Comparison of ENCODE assay signal across 8 cellular contexts in the genomic region with DNA sequence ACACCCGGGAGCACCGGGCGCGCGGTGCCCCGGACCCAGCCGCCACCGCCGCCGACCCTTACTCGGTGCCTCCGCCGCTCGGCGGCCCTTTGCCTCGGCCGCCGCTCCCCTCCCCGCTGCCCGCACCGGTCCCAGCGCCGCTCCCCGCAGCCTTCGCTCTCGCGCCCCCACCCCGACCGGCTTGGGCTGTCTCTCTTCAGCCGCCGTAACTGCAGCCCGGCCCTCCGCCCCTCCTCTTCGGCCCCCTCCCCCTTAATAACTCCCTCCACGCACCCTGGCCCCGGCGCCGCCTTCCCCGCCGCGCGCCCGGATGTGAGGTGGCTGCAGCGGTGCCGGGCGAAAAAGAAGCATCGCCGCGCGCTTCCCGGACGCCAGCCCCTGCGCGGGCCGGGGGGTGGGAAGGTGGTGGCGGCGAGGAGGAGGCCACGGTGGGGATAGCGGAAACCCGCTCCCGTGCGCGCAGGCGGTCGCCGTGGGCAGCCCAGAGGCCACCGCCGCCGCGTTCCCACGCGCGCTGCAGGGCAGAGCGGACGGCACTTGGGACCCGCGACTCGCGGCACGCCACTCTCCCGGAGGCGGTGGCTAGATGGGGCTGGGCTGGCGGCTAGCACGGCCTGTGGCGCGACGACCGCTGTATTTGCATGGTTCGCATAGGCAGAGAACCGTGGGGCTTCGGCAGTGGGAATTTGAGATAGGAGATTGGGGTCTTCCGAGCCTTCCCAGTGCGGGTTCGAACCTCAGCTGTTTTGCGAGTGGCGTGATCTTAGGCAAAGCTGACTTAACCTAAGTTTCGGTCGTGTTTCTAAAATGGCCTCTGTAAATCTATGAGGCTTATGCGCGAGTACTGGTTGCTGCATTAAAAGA.
DNase-seq lines count a peak whose midpoint lies in the region; ATAC-seq lines count a peak whose summit lies in the region.

A gene with protein sequence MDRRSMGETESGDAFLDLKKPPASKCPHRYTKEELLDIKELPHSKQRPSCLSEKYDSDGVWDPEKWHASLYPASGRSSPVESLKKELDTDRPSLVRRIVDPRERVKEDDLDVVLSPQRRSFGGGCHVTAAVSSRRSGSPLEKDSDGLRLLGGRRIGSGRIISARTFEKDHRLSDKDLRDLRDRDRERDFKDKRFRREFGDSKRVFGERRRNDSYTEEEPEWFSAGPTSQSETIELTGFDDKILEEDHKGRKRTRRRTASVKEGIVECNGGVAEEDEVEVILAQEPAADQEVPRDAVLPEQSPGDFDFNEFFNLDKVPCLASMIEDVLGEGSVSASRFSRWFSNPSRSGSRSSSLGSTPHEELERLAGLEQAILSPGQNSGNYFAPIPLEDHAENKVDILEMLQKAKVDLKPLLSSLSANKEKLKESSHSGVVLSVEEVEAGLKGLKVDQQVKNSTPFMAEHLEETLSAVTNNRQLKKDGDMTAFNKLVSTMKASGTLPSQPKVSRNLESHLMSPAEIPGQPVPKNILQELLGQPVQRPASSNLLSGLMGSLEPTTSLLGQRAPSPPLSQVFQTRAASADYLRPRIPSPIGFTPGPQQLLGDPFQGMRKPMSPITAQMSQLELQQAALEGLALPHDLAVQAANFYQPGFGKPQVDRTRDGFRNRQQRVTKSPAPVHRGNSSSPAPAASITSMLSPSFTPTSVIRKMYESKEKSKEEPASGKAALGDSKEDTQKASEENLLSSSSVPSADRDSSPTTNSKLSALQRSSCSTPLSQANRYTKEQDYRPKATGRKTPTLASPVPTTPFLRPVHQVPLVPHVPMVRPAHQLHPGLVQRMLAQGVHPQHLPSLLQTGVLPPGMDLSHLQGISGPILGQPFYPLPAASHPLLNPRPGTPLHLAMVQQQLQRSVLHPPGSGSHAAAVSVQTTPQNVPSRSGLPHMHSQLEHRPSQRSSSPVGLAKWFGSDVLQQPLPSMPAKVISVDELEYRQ (minus strand): TSS at position 211 of the 864 bp plus-strand sequence. CDS start 1,124 bp downstream, outside the sequence.

- DNase-seq in DMS79 treated with DMSO at 0.1 percent for 48 hours (lab: John Stamatoyannopoulos, UW) (peak; percentile 23), DMS79 (lab: John Stamatoyannopoulos, UW) (no peak), NCI-H2196 treated with DMSO at 0.1 percent for 48 hours (lab: John Stamatoyannopoulos, UW; ENCODE audit: unreplicated experiment) (peak; percentile 16), caudate nucleus (lab: John Stamatoyannopoulos, UW) (peak in 60 of 61 donors; percentile 22 to 92 (median 82)), islet precursor cell (peak; percentile 89)
- peak; percentile 63 for DNase-seq in activated CD4-positive, CD25-positive, alpha-beta regulatory T cell treated with anti-CD3 and anti-CD28 coated beads, Interleukin-2, amount 50 U/mL, for 16 hours (ENCODE audit: low read depth, low spot score)
- peak; percentile 73 to 80 for DNase-seq in stimulated activated CD4-positive, alpha-beta T cell treated with anti-CD3 and anti-CD28 coated beads, Interleukin-12 subunit alpha, Interleukin-12 subunit beta, amount 100 ng/mL, for 24 hours (ENCODE audit: low read depth in 2 of 2)

- ATAC-seq in HG02970 (IDR thresholded peaks at IDR 0.05; ENCODE audit: low FRiP score, unreplicated experiment) = peak; percentile 27

- peak within 1 kb of the TSS; percentile 99 for H3K27ac ChIP-seq in caudate nucleus (ENCODE audit: low read depth, low read length)
